12 cellular contexts compared by ENCODE assay signal in the genomic region with DNA sequence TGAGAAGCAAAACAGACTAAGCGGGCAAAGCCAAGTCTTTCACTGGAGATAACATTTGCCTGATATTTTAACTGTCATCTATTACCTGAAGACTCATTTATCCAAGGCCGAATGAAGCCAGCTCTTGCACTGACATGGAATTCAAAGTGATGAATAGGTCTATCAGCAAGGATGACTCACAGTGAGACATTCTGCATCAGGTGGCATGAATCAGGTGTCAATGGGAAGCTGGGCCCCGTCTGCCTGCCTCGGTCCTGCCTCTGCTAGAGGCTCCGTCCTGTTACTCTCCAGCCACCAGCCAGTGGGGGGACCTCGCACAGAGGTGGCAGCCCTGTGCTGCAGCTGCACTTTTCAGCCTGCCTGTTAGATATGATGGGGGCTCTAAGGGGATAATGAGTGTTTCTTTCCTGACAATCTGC. TPM values are rescaled to one million over a fixed set of nuclear protein-coding genes. Genes with fewer than 3 reads are reported as not detected.
DNase-seq lines count a peak whose midpoint lies in the region; ATAC-seq and TF ChIP-seq lines count a peak whose summit lies in the region.
"Had no signal": no experiment of that assay in that cellular context is flagged by ENCODE, and none has a peak within 500 bp of the region (broad histone marks: within the 10 kb centered on the region; RNA-seq: fewer than 3 reads in every experiment).

No MANE protein-coding gene starts in this region.

- H3K9me3 ChIP-seq in Peyer's patch, result no peaks in the 10 kb centered on the region

- no peak for TF ChIP-seq POLR2A in Peyer's patch (IDR thresholded peaks at IDR 0.05)

- H3K36me3 ChIP-seq in Peyer's patch, result no peaks in the 10 kb centered on the region

- peak; percentile 21 for ATAC-seq in omental fat pad (ENCODE audit: low FRiP score)
- ATAC-seq in GM18520 (IDR thresholded peaks at IDR 0.05; ENCODE audit: unreplicated experiment), result no peak
- ATAC-seq in GM18909 (IDR thresholded peaks at IDR 0.05; ENCODE audit: poor library complexity, unreplicated experiment), result no peak
- ATAC-seq: activated T-cell treated with anti-CD3 and anti-CD28 coated beads, Interleukin-2, amount 50 U/mL, for 4 hours had no signal

- H3K4me1 ChIP-seq in Peyer's patch, result peaks cover 0 to 20% (median 0%) of the 10 kb centered on the region in 4 donors

- DNase-seq in Daoy (ENCODE audit: low read depth) (peak; percentile 72), Peyer's patch (peak in 2 of 3 donors; percentile 56 to 79), fibroblast of villous mesenchyme (ENCODE audit: low read depth) (peak; percentile 56), omental fat pad (ENCODE audit: low spot score) (no peak), NCI-H1694 treated with DMSO at 0.1 percent for 48 hours (lab: John Stamatoyannopoulos, UW) (no peak), RPMI8226 (no peak)
- DNase-seq: activated T-cell treated with anti-CD3 and anti-CD28 coated beads, Interleukin-2, amount 50 U/mL, for 4 hours; SIG-M5 had no signal

- no peak overlapping the region for H3K4me3 ChIP-seq in Peyer's patch
- H3K4me3 ChIP-seq in fibroblast of villous mesenchyme (ENCODE audit: low read depth, low read length), result no peak overlapping the region
- H3K4me3 ChIP-seq: skin epidermis had no signal

- no peak for TF ChIP-seq CTCF in Peyer's patch (IDR thresholded peaks at IDR 0.05)
- TF ChIP-seq CTCF in fibroblast of villous mesenchyme (IDR thresholded peaks at IDR 0.05; ENCODE audit: insufficient read depth, low read depth, low read length), result no peak
- no peak for TF ChIP-seq CTCF in omental fat pad (IDR thresholded peaks at IDR 0.05)

- H3K27ac ChIP-seq in Peyer's patch, result peak overlapping the region in 2 of 4 donors; percentile 71 to 79
- H3K27ac ChIP-seq: HL-60 had no signal

- no peaks in the 10 kb centered on the region for H3K27me3 ChIP-seq in Peyer's patch

RNA-seq across cellular contexts. Expression of a gene that starts 23.5 kb away (rescaled TPM):
- total RNA-seq in Daoy (2014; rRNA removed; shearing (Covaris generic)), result 7.0 TPM in 2 replicates
- total RNA-seq in Peyer's patch (10 to 100 TPM in 3 of 4 donors, 1 to 10 TPM in 1; 9.5 to 33.9 (median 30.3) TPM), fibroblast of villous mesenchyme (48.0 and 52.2 TPM in 2 replicates), omental fat pad (10 to 100 TPM; 31.1 to 63.4 (median 38.9) TPM)

Comparison
In these comparisons a context has a peak if more than half of its experiments do, and no peak if none do; other contexts are left out.
1. DNase-seq: peak in Daoy (single experiment), Peyer's patch (2 of 3) and fibroblast of villous mesenchyme (single experiment); none in omental fat pad (single experiment), NCI-H1694 treated with DMSO at 0.1 percent for 48 hours (single experiment) and RPMI8226 (single experiment).